7 cellular contexts compared by ENCODE assay signal in genomic region chr2:86439879-86440630, GRCh38. TPM values are rescaled to one million over a fixed set of nuclear protein-coding genes. Genes with fewer than 3 reads are reported as not detected.
DNase-seq lines count a peak whose midpoint lies in the region; ATAC-seq and TF ChIP-seq lines count a peak whose summit lies in the region.

No MANE protein-coding gene starts in this region.

- H3K9me3 ChIP-seq in HUES48 (ENCODE audit: control insufficient read depth, insufficient read depth, low read length) (peaks cover 31% of the 10 kb centered on the region), spleen (peaks cover 8 to 41% (median 37%) of the 10 kb centered on the region in 8 donors)

- WGBS in spleen, 5 donors: 96 to 99% (median 97%) methylated on average over 3 of the region's 3 CpGs

- ATAC-seq in HG02884 (IDR thresholded peaks at IDR 0.05; ENCODE audit: unreplicated experiment): no peak

- DNase-seq in fibroblast of the aortic adventitia (ENCODE audit: low read depth): peak; percentile 4
- no peak for DNase-seq in spleen
- DNase-seq in AML-193 (lab: John Stamatoyannopoulos, UW): no peak
- DNase-seq in NCI-H1694 treated with DMSO at 0.1 percent for 48 hours (lab: John Stamatoyannopoulos, UW): no peak

- 0 out of 2 replicates have a peak, but pooled peaks cover 7% of the 10 kb centered on the region for H3K4me1 ChIP-seq in HUES48 (ENCODE audit: control insufficient read depth, insufficient read depth, low read length)
- peaks cover 17 to 30% (median 27%) of the 10 kb centered on the region in 6 donors for H3K4me1 ChIP-seq in spleen

- H3K4me3 ChIP-seq in HUES48 (ENCODE audit: low read depth, low read length) (peak overlapping the region; percentile 75), fibroblast of the aortic adventitia (ENCODE audit: low read depth, low read length) (peak overlapping the region; percentile 2), spleen (peak overlapping the region in 5 of 8 donors; percentile 71 to 92 (median 88))

- H3K27ac ChIP-seq in HUES48 (ENCODE audit: low read depth, low read length) (peak overlapping the region; percentile 99), VCaP (peak overlapping the region; percentile 96), spleen (peak overlapping the region; percentile 92 to 99 (median 97))

- intact Hi-C loops in spleen (cut with DNase I; ENCODE audit: low total_unique reads): loop anchor here (10.0 kb wide), 1 partner anchor 125 kb away; the partner anchor contains the start of gene CHMP3

- no peak overlapping the region for H3K9ac ChIP-seq in HUES48 (ENCODE audit: low read depth, low read length)

- no peak for TF ChIP-seq CTCF in VCaP (conservative IDR thresholded peaks at IDR 0.05)
- TF ChIP-seq CTCF in fibroblast of the aortic adventitia (IDR thresholded peaks at IDR 0.05; ENCODE audit: insufficient read depth, low read length): no peak
- TF ChIP-seq CTCF in spleen (IDR thresholded peaks at IDR 0.05 in 8 of 11, conservative IDR thresholded peaks at IDR 0.05 in 3 of 11): no peak

- TF ChIP-seq POLR2A in spleen (IDR thresholded peaks at IDR 0.05): no peak

- H3K36me3 ChIP-seq in HUES48 (ENCODE audit: control insufficient read depth, insufficient read depth, low read length) (peaks cover 4% of the 10 kb centered on the region; the same call in 1 of the 2 replicates), spleen (peaks cover 0 to 22% (median 3%) of the 10 kb centered on the region in 6 donors)

- H3K27me3 ChIP-seq in HUES48 (ENCODE audit: control insufficient read depth, insufficient read depth, low read length) (peaks cover 6% of the 10 kb centered on the region; the same call in 1 of the 2 replicates), spleen (replicated peaks in 1 of 7) (no peaks in the 10 kb centered on the region)

RNA-seq across cellular contexts. Expression of gene KDM3A, which starts 1.1 kb away (rescaled TPM):
- total RNA-seq in fibroblast of the aortic adventitia (ENCODE audit: low replicate concordance): 28.9 and 52.5 TPM in 2 replicates
- total RNA-seq in spleen: 10 to 100 TPM; 40.8 to 87.5 (median 51.0) TPM
- 10 to 100 TPM; 16.1 to 17.7 (median 16.8) TPM for polyA plus RNA-seq in spleen

Comparison
In these comparisons a context has a peak if more than half of its experiments do, and no peak if none do; other contexts are left out.
1. H3K4me3 ChIP-seq: peak in every context shown above with its lines; median percentile 88 in spleen; 75 in HUES48; 2 in fibroblast of the aortic adventitia.